ENCODE assay signal across 7 cellular contexts in the genomic region with DNA sequence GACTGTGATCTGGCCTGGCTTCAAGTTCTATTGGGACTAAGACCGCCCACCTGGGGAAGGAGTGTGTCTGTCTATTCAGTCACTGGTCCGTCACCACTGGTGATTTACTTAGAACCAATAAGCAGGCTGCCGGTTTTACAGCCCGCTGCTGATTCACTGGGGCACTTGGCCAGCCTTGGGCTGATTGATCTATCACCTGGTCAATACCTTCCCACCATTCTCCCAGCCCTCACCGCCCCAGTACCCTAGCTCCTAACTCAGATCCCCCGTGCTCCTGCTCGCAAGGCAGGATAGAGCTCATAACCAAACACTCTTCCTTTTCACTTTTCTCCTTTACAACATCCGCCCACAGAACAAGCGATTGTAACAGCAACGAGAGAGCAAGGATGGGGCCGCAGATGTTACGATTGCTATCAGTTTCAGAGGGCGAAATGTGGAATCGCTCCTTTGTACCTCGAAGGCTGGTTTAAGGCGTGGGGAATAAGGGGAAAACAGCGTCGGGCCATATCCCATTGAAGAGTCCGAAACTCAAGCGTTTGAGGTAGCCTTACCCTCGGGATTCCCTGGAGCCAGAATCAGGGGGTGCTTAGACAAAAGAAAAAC.
DNase-seq lines count a peak whose midpoint lies in the region; ATAC-seq lines count a peak whose summit lies in the region.

No MANE protein-coding gene starts in this region.

- H3K4me3 Mint-ChIP-seq in T-helper 2 cell treated with Interferon-gamma antibody and Interleukin-4, amounts not matched to agents 5 μg/mL and 100 μg/mL, for 36 hours, result peak overlapping the region; percentile 98

- H3K36me3 Mint-ChIP-seq in T-helper 2 cell treated with Interferon-gamma antibody and Interleukin-4, amounts not matched to agents 5 μg/mL and 100 μg/mL, for 36 hours (ENCODE audit: low read depth), result peaks cover 19% of the 10 kb centered on the region

- peak; percentile 91 for ATAC-seq in GM18502 (IDR thresholded peaks at IDR 0.05; ENCODE audit: poor library complexity, unreplicated experiment)
- peak; percentile 81 for ATAC-seq in HG02884 (IDR thresholded peaks at IDR 0.05; ENCODE audit: unreplicated experiment)

- H3K27ac ChIP-seq in iPS DF 6.9 (ENCODE audit: low read length), result no peak overlapping the region

- peaks cover 23% of the 10 kb centered on the region for H3K4me1 Mint-ChIP-seq in T-helper 2 cell treated with Interferon-gamma antibody and Interleukin-4, amounts not matched to agents 5 μg/mL and 100 μg/mL, for 36 hours (ENCODE audit: low read depth)

- H3K27me3 Mint-ChIP-seq in T-helper 2 cell treated with Interferon-gamma antibody and Interleukin-4, amounts not matched to agents 5 μg/mL and 100 μg/mL, for 36 hours (ENCODE audit: low read depth), result no peaks in the 10 kb centered on the region

- no CpG with 5 or more reads among the region's 21 CpGs for WGBS in iPS DF 6.9 (ENCODE audit: insufficient coverage, insufficient read length)

- peak overlapping the region; percentile 99 for H3K27ac Mint-ChIP-seq in T-helper 2 cell treated with Interferon-gamma antibody and Interleukin-4, amounts not matched to agents 5 μg/mL and 100 μg/mL, for 36 hours

- no peaks in the 10 kb centered on the region for H3K9me3 Mint-ChIP-seq in T-helper 2 cell treated with Interferon-gamma antibody and Interleukin-4, amounts not matched to agents 5 μg/mL and 100 μg/mL, for 36 hours

- DNase-seq in NCI-H146 treated with DMSO at 0.1 percent for 48 hours (lab: John Stamatoyannopoulos, UW; ENCODE audit: unreplicated experiment), result peak; percentile 74
- DNase-seq in T-helper 2 cell treated with Interferon-gamma antibody and Interleukin-4, amounts not matched to agents 5 μg/mL and 100 μg/mL, for 36 hours (ENCODE audit: low spot score), result peak; percentile 88
- peak; percentile 92 for DNase-seq in astrocyte of the hippocampus (ENCODE audit: low read depth, low spot score)
- DNase-seq in iPS DF 6.9 (ENCODE audit: low read depth, low spot score), result peak; percentile 63
- DNase-seq in skeletal muscle cell (ENCODE audit: low read depth), result peak; percentile 87

- H3K4me1 ChIP-seq in iPS DF 6.9 (ENCODE audit: control insufficient read depth, insufficient read depth, low read length), result no peaks in the 10 kb centered on the region

- H3K27me3 ChIP-seq in iPS DF 6.9 (ENCODE audit: control insufficient read depth, insufficient read depth, low read length), result no peaks in the 10 kb centered on the region

- peaks cover 20% of the 10 kb centered on the region for H3K36me3 ChIP-seq in iPS DF 6.9 (ENCODE audit: control insufficient read depth, insufficient read depth, low read length)

- H3K4me3 ChIP-seq in iPS DF 6.9 (ENCODE audit: low read length) (peak overlapping the region; percentile 96), skeletal muscle cell (ENCODE audit: low read depth, low read length) (peak overlapping the region; percentile 87)

- no peaks in the 10 kb centered on the region for H3K9me3 ChIP-seq in iPS DF 6.9 (ENCODE audit: control insufficient read depth, insufficient read depth, low read length)
